ENCODE assay signal across 1 cellular context in the genomic region with DNA sequence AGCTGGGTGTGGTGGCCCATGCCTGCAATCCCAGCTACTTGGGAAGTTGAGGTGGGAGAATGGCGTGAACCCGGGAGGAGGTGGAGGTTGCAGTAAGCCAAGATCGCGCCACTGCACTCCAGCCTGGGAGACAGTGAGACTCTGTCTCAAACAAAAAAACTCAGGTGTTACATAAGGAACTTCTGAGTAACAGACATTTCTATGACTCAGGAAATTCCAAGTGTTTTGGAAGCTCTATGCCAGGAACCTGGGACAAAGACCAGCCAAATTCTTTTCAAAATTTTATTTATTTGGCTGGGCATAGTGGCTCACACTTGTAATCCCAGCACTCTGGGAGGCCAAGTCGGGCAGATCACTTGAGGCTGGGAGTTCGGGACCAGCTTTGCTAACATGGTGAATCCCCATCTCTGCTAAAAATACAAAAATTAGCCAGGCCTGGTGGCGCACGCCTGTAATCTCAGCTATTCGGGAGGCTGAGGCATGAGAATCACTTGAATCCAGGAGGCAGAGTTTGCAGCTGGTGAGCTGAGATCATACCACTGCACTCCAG.
TF ChIP-seq lines count a peak whose summit lies in the region.

No MANE protein-coding gene starts in this region.

TF ChIP-seq in K562, 482 proteins besides CTCF, POLR2A, EP300 and RAD21:
- TF ChIP-seq TAL1 (IDR thresholded peaks at IDR 0.05) (peak; percentile 25; the same call in 1 of the 2 replicates), CBFA2T3 (IDR thresholded peaks at IDR 0.05) (peak; percentile 47; the same call in 1 of the 2 replicates), NFE2 (IDR thresholded peaks at IDR 0.05; ENCODE audit: low read depth) (0 out of 2 replicates have a peak, but pooled peaks have one; percentile 10)
